ENCODE assay signal across 8 cellular contexts in genomic region chr17:4555863-4556646, GRCh38. TPM values are rescaled to one million over a fixed set of nuclear protein-coding genes. Genes with fewer than 3 reads are reported as not detected.
A peak's percentile ranks its signal among the peaks of the same experiment; 100 is the strongest.
DNase-seq lines count a peak whose midpoint lies in the region; ATAC-seq and TF ChIP-seq lines count a peak whose summit lies in the region.

No MANE protein-coding gene starts in this region.

- peaks cover 37% of the 10 kb centered on the region for H3K79me2 ChIP-seq in MM.1S (ENCODE audit: low read length)
- no peaks in the 10 kb centered on the region for H3K79me2 ChIP-seq in neural cell (replicated peaks; ENCODE audit: insufficient read depth, low read length)

- H3K27ac ChIP-seq in C4-2B (peak overlapping the region; percentile 87), MM.1S (ENCODE audit: low read length) (peak overlapping the region; percentile 45; the same call in 1 of the 2 replicates), duodenal mucosa (ENCODE audit: low read depth, low read length) (no peak overlapping the region), neural cell (ENCODE audit: low read length) (peak overlapping the region; percentile 96)

- H3F3A ChIP-seq in MM.1S (ENCODE audit: insufficient read depth, low read length) (peaks cover 4% of the 10 kb centered on the region; the same call in 1 of the 2 replicates), neural cell (ENCODE audit: insufficient read depth, low read length, poor library complexity, severe bottlenecking) (peaks cover 8% of the 10 kb centered on the region)

- peak overlapping the region; percentile 99 for H3K4me2 ChIP-seq in MM.1S (ENCODE audit: low read depth, low read length)
- H3K4me2 ChIP-seq in neural cell (ENCODE audit: low read length), result peak overlapping the region; percentile 99

- H3K4me1 ChIP-seq in MM.1S (ENCODE audit: low read length), result peaks cover 18% of the 10 kb centered on the region
- H3K4me1 ChIP-seq in duodenal mucosa (ENCODE audit: control insufficient read depth in 1 of 2, insufficient read depth in 2 of 2, low read length in 2 of 2), result peaks cover 22 to 39% of the 10 kb centered on the region in 2 donors

- H4K20me1 ChIP-seq in MM.1S (ENCODE audit: insufficient read depth, low read length), result no peaks in the 10 kb centered on the region
- no peaks in the 10 kb centered on the region for H4K20me1 ChIP-seq in neural cell (ENCODE audit: insufficient read depth)

- TF ChIP-seq EP300 in neural cell (conservative IDR thresholded peaks at IDR 0.05; ENCODE audit: poor library complexity, severe bottlenecking), result no peak

- ATAC-seq in GM21619 (IDR thresholded peaks at IDR 0.05; ENCODE audit: unreplicated experiment) (no peak), HG02981 (IDR thresholded peaks at IDR 0.05; ENCODE audit: unreplicated experiment) (no peak)

- H3K9me2 ChIP-seq in MM.1S (replicated peaks; ENCODE audit: insufficient read depth, low read length), result no peaks in the 10 kb centered on the region
- no peaks in the 10 kb centered on the region for H3K9me2 ChIP-seq in neural cell (ENCODE audit: insufficient read depth, low read length)

- H2AFZ ChIP-seq in MM.1S (ENCODE audit: low read length), result peak overlapping the region; percentile 97
- peak overlapping the region; percentile 98 for H2AFZ ChIP-seq in neural cell (ENCODE audit: low read depth, low read length)

- H3K36me3 ChIP-seq in MM.1S (replicated peaks; ENCODE audit: insufficient read depth, low read length), result peaks cover 6% of the 10 kb centered on the region; the same call in 1 of the 2 replicates
- peaks cover 7 to 21% of the 10 kb centered on the region in 2 donors for H3K36me3 ChIP-seq in duodenal mucosa (ENCODE audit: control insufficient read depth in 1 of 2, insufficient read depth in 2 of 2, low read length in 2 of 2)
- no peaks in the 10 kb centered on the region for H3K36me3 ChIP-seq in neural cell (ENCODE audit: insufficient read depth, low read length)

- TF ChIP-seq CTCF in C4-2B (conservative IDR thresholded peaks at IDR 0.05) (no peak), MM.1S (IDR thresholded peaks at IDR 0.05; ENCODE audit: low read length) (no peak), neural cell (IDR thresholded peaks at IDR 0.05; ENCODE audit: poor library complexity, severe bottlenecking) (no peak)

- H3K9ac ChIP-seq in MM.1S (ENCODE audit: low read length), result peak overlapping the region; percentile 85; the same call in 1 of the 2 replicates
- H3K9ac ChIP-seq in duodenal mucosa (ENCODE audit: low read depth in 1 of 2, low read length in 2 of 2), result peak overlapping the region; percentile 61 to 63
- H3K9ac ChIP-seq in neural cell (ENCODE audit: low read length), result peak overlapping the region; percentile 93

- no peak for TF ChIP-seq RAD21 in neural cell (conservative IDR thresholded peaks at IDR 0.05)

- DNase-seq in MM.1S (no peak), NCI-H226 (no peak)
- DNase-seq in stimulated activated CD8-positive, alpha-beta memory T cell treated with anti-CD3 and anti-CD28 coated beads, Interleukin-4, amount 100 ng/mL, for 48 hours, result no peak

- no peaks in the 10 kb centered on the region for H3K9me3 ChIP-seq in MM.1S (replicated peaks; ENCODE audit: insufficient read depth, low read length)
- H3K9me3 ChIP-seq in duodenal mucosa (ENCODE audit: control insufficient read depth in 1 of 2, low read length in 2 of 2), result no peaks in the 10 kb centered on the region
- no peaks in the 10 kb centered on the region for H3K9me3 ChIP-seq in neural cell (ENCODE audit: low read length)

- H3K4me3 ChIP-seq in MM.1S (ENCODE audit: low read length), result peak overlapping the region; percentile 93
- H3K4me3 ChIP-seq in duodenal mucosa (ENCODE audit: low read depth in 1 of 2, low read length in 2 of 2), result peak overlapping the region; percentile 87 to 98
- H3K4me3 ChIP-seq in neural cell (ENCODE audit: low read length), result peak overlapping the region; percentile 94

- H3K27me3 ChIP-seq in MM.1S (replicated peaks; ENCODE audit: insufficient read depth, low read length), result no peaks in the 10 kb centered on the region
- H3K27me3 ChIP-seq in duodenal mucosa (ENCODE audit: control insufficient read depth in 1 of 2, insufficient read depth in 2 of 2, low read length in 2 of 2), result no peaks in the 10 kb centered on the region
- H3K27me3 ChIP-seq in neural cell (ENCODE audit: insufficient read depth, low read depth, low read length), result no peaks in the 10 kb centered on the region

TF ChIP-seq in neural cell, 6 proteins besides CTCF, POLR2A, EP300 and RAD21:
- TF ChIP-seq POLR2AphosphoS5 (IDR thresholded peaks at IDR 0.05) (no peak), REST (IDR thresholded peaks at IDR 0.05; ENCODE audit: borderline replicate concordance) (no peak), TAF1 (IDR thresholded peaks at IDR 0.05; ENCODE audit: low read depth) (no peak), SMC3 (conservative IDR thresholded peaks at IDR 0.05; ENCODE audit: poor library complexity) (no peak)

RNA-seq across cellular contexts. Expression of gene MYBBP1A, which starts 0.9 kb away (rescaled TPM):
- 15.6 and 21.0 TPM in 2 replicates for polyA plus RNA-seq in neural cell
- polyA minus RNA-seq in neural cell, result 24.3 and 33.1 TPM in 2 replicates

RNA-seq across cellular contexts. Expression of gene GGT6, which starts 4.3 kb away (rescaled TPM):
- polyA plus RNA-seq in neural cell, result not detected in 2 replicates
- polyA minus RNA-seq in neural cell, result not detected in 2 replicates

RNA-seq across cellular contexts. Expression of gene SMTNL2, which starts 28.3 kb away (rescaled TPM):
- 0.54 and 0.81 TPM in 2 replicates for polyA plus RNA-seq in neural cell
- polyA minus RNA-seq in neural cell, result 0.58 and 0.73 TPM in 2 replicates

RNA-seq across cellular contexts. Expression of gene SPNS2, which starts 57.4 kb away (rescaled TPM):
- polyA plus RNA-seq in neural cell, result 39.7 and 57.5 TPM in 2 replicates
- 29.3 and 36.8 TPM in 2 replicates for polyA minus RNA-seq in neural cell
